1 cellular context compared by ENCODE assay signal in genomic region chr10:86974484-86974883, GRCh38.
TF ChIP-seq lines count a peak whose summit lies in the region.

No MANE protein-coding gene starts in this region.

TF ChIP-seq in HEK293T, 16 proteins besides CTCF, POLR2A, EP300 and RAD21:
- TF ChIP-seq L3MBTL2 (conservative IDR thresholded peaks at IDR 0.05) (no peak), ARNT (IDR thresholded peaks at IDR 0.05) (no peak), HDGF (IDR thresholded peaks at IDR 0.05; ENCODE audit: borderline replicate concordance) (no peak), TARDBP (IDR thresholded peaks at IDR 0.05) (no peak)
